9 cellular contexts compared by ENCODE assay signal in genomic region chr20:2518096-2518495, GRCh38. TPM values are rescaled to one million over a fixed set of nuclear protein-coding genes. Genes with fewer than 3 reads are reported as not detected.
"Had no signal": no experiment of that assay in that cellular context is flagged by ENCODE, and none has a peak within 500 bp of the region (broad histone marks: within the 10 kb centered on the region; RNA-seq: fewer than 3 reads in every experiment).

No MANE protein-coding gene starts in this region.

- H3K4me3 ChIP-seq: GM12878 had no signal

- DNase-seq: GDM1, GF-D8 had no signal

- ATAC-seq: GM12878 had no signal

- FAIRE-seq: G401.6, GM12878, GM12891, GM12892, GM18507, GM19239 had no signal

RNA-seq across cellular contexts. Expression of gene TMC2, which starts 18.3 kb away (rescaled TPM):
- total RNA-seq: G401, GM12878 had no signal
